In genomic region chr3:148202386-148202785, GRCh38 we compare ENCODE assay signal across 13 cellular contexts.
A peak's percentile ranks its signal among the peaks of the same experiment; 100 is the strongest.
DNase-seq lines count a peak whose midpoint lies in the region; ATAC-seq and TF ChIP-seq lines count a peak whose summit lies in the region.
"Had no signal": no experiment of that assay in that cellular context is flagged by ENCODE, and none has a peak within 500 bp of the region (broad histone marks: within the 10 kb centered on the region; RNA-seq: fewer than 3 reads in every experiment).

No MANE protein-coding gene starts in this region.

- H3K4me1 ChIP-seq in SK-N-SH (ENCODE audit: control insufficient read depth in 1 of 2, insufficient read depth in 2 of 2, low read depth in 1 of 2, low read length in 1 of 2) (peaks cover 0 to 3% of the 10 kb centered on the region in 2 experiments; a peak in 2 of 4 replicates), aorta (ENCODE audit: control insufficient read depth in 1 of 2, insufficient read depth in 2 of 2, low read length in 2 of 2) (no peaks in the 10 kb centered on the region)

- H3K9ac ChIP-seq in SK-N-SH: no peak overlapping the region

- no peak overlapping the region for H3K4me3 ChIP-seq in SK-N-SH (ENCODE audit: low read depth in 2 of 2, low read length in 1 of 2)
- no peak overlapping the region for H3K4me3 ChIP-seq in astrocyte of the spinal cord (ENCODE audit: low read depth, low read length)
- no peak overlapping the region for H3K4me3 ChIP-seq in dorsolateral prefrontal cortex
- H3K4me3 ChIP-seq in aorta (ENCODE audit: low read length in 2 of 2): no peak overlapping the region

- TF ChIP-seq CTCF in SK-N-SH (IDR thresholded peaks at IDR 0.05): 0 out of 2 replicates have a peak, but pooled peaks have one; percentile 6
- peak; percentile 20 for TF ChIP-seq CTCF in astrocyte of the spinal cord (IDR thresholded peaks at IDR 0.05; ENCODE audit: low read depth, low read length)
- no peak for TF ChIP-seq CTCF in GM13976 (IDR thresholded peaks at IDR 0.05; ENCODE audit: borderline replicate concordance, control extremely low read depth, extremely low read depth, insufficient read depth, missing control alignments)
- peak in 14 of 56 donors; percentile 10 to 48 (median 22) for TF ChIP-seq CTCF in dorsolateral prefrontal cortex (IDR thresholded peaks at IDR 0.05 in 54 of 56, conservative IDR thresholded peaks at IDR 0.05 in 2 of 56; ENCODE audit: low read depth in 1 of 56, partially characterized antibody in 56 of 56)

- no peaks in the 10 kb centered on the region for H3F3A ChIP-seq in SK-N-SH (replicated peaks; ENCODE audit: insufficient read depth)

- intact Hi-C loops in dorsolateral prefrontal cortex (cut with DNase I) (loop anchor here in 1 of 2 donors (5.0 kb wide), 1 partner anchor 65 kb away; no protein-coding TSS in a partner anchor), aorta (cut with DNase I) (no loop called here)

- ATAC-seq in SK-N-SH treated with all-trans-retinoic acid at 6 μM for 48 hours (no peak), aorta (ENCODE audit: low FRiP score) (no peak)
- ATAC-seq: activated CD4-positive, CD25-positive, alpha-beta regulatory T cell treated with anti-CD3 and anti-CD28 coated beads, Interleukin-2, amount 50 U/mL, for 24 hours had no signal

- POLR2A ChIA-PET in SK-N-SH (lab: Yijun Ruan, JAX): no interaction called here

- H3K79me2 ChIP-seq in SK-N-SH (ENCODE audit: insufficient read depth): no peaks in the 10 kb centered on the region

- WGBS in SK-N-SH (ENCODE audit: low lambda C conversion rate): 55% methylated on average over 1 of the region's 1 CpG
- WGBS in aorta, 2 donors: 25 to 57% methylated on average over 1 of the region's 1 CpG

- H3K27ac ChIP-seq in SK-N-SH (ENCODE audit: low read depth in 2 of 2, low read length in 1 of 2) (no peak overlapping the region), dorsolateral prefrontal cortex (peak overlapping the region in 1 of 59 donors; percentile 20), aorta (ENCODE audit: low read depth in 1 of 2, low read length in 2 of 2) (no peak overlapping the region)

- TF ChIP-seq EP300 in SK-N-SH (IDR thresholded peaks at IDR 0.05; ENCODE audit: borderline replicate concordance in 1 of 2, low read depth in 1 of 2, low read length in 1 of 2): no peak

- no peaks in the 10 kb centered on the region for H3K27me3 ChIP-seq in SK-N-SH (ENCODE audit: insufficient read depth)
- H3K27me3 ChIP-seq in dorsolateral prefrontal cortex: no peaks in the 10 kb centered on the region
- no peaks in the 10 kb centered on the region for H3K27me3 ChIP-seq in aorta (ENCODE audit: control insufficient read depth in 1 of 2, insufficient read depth in 2 of 2, low read length in 1 of 2)

- no peaks in the 10 kb centered on the region for H3K9me3 ChIP-seq in SK-N-SH
- H3K9me3 ChIP-seq in aorta (ENCODE audit: control insufficient read depth, low read length): no peaks in the 10 kb centered on the region

- H3K4me2 ChIP-seq in SK-N-SH: no peak overlapping the region

- TF ChIP-seq RAD21 in SK-N-SH (IDR thresholded peaks at IDR 0.05; ENCODE audit: low read length): no peak

- H2AFZ ChIP-seq in SK-N-SH (ENCODE audit: low read depth): no peak overlapping the region

- no peak for DNase-seq in SK-N-SH
- peak; percentile 57 to 87 for DNase-seq in NOMO-1 (lab: John Stamatoyannopoulos, UW; ENCODE audit: unreplicated experiment in 2 of 2)
- DNase-seq in astrocyte of the spinal cord (ENCODE audit: low read depth, low spot score): no peak
- no peak for DNase-seq in GM13976 (ENCODE audit: low spot score)
- DNase-seq in dorsolateral prefrontal cortex: no peak
- no peak for DNase-seq in aorta
- DNase-seq in activated T-cell treated with anti-CD3 and anti-CD28 coated beads for 4 hours: no peak
- DNase-seq: activated CD8-positive, alpha-beta memory T cell treated with anti-CD3 and anti-CD28 coated beads, Interleukin-2, amount 50 U/mL, for 48 hours; kidney; NCI-H1417 treated with DMSO at 0.1 percent for 48 hours; NCI-H510A had no signal

- CTCF ChIA-PET in SK-N-SH (lab: Yijun Ruan, JAX): interaction anchor here (1.5 kb wide), 1 partner anchor 12 kb away, joined by 5 read pairs; no protein-coding TSS in a partner anchor

- in situ Hi-C loops in astrocyte of the spinal cord (cut with HindIII; ENCODE audit: low sequenced_read_pairs): no loop called here
- in situ Hi-C loops in GM13976 (cut with MboI; ENCODE audit: low sequenced_read_pairs, unreplicated experiment): no loop called here

- no peaks in the 10 kb centered on the region for H3K9me2 ChIP-seq in SK-N-SH

- H3K36me3 ChIP-seq in SK-N-SH (replicated peaks in 1 of 2; ENCODE audit: control insufficient read depth in 1 of 2, insufficient read depth in 2 of 2, low read length in 1 of 2): no peaks in the 10 kb centered on the region
- no peaks in the 10 kb centered on the region for H3K36me3 ChIP-seq in aorta (ENCODE audit: control insufficient read depth in 1 of 2, insufficient read depth in 2 of 2, low read length in 1 of 2)

- no peaks in the 10 kb centered on the region for H4K20me1 ChIP-seq in SK-N-SH (ENCODE audit: insufficient read depth)

TF ChIP-seq in SK-N-SH, 30 proteins besides CTCF, POLR2A, EP300 and RAD21:
- TF ChIP-seq ELF1 (IDR thresholded peaks at IDR 0.05) (no peak), JUND (IDR thresholded peaks at IDR 0.05) (no peak), FOXJ3 (CRISPR knock-in tag; IDR thresholded peaks at IDR 0.05) (no peak), POLR2AphosphoS5 (IDR thresholded peaks at IDR 0.05; ENCODE audit: low read depth, low read length) (no peak), GABPA (IDR thresholded peaks at IDR 0.05; ENCODE audit: low read depth) (no peak), RXRA (IDR thresholded peaks at IDR 0.05; ENCODE audit: borderline replicate concordance, low read depth) (no peak), SMC3 (IDR thresholded peaks at IDR 0.05; ENCODE audit: low read depth, low read length) (no peak)

TF ChIP-seq in SK-N-SH treated with all-trans-retinoic acid at 6 μM for 48 hours, 23 proteins besides CTCF, POLR2A, EP300 and RAD21 (continues in another document):
- TF ChIP-seq CSRNP3 (CRISPR knock-in tag; IDR thresholded peaks at IDR 0.05): no peak
- no peak for TF ChIP-seq POU6F1 (CRISPR knock-in tag; IDR thresholded peaks at IDR 0.05; ENCODE audit: borderline replicate concordance, low read depth)
- no peak for TF ChIP-seq CREB5 (CRISPR knock-in tag; IDR thresholded peaks at IDR 0.05; ENCODE audit: low read depth)
- no peak for TF ChIP-seq TCF4 (CRISPR knock-in tag; IDR thresholded peaks at IDR 0.05; ENCODE audit: borderline replicate concordance)
- no peak for TF ChIP-seq ZNF565 (CRISPR knock-in tag; conservative IDR thresholded peaks at IDR 0.05; ENCODE audit: low read depth)
- no peak for TF ChIP-seq SNAI2 (CRISPR knock-in tag; IDR thresholded peaks at IDR 0.05)
- TF ChIP-seq ZFP3 (CRISPR knock-in tag; IDR thresholded peaks at IDR 0.05): no peak
- no peak for TF ChIP-seq PATZ1 (CRISPR knock-in tag; IDR thresholded peaks at IDR 0.05; ENCODE audit: borderline replicate concordance)
- no peak for TF ChIP-seq BACH2 (CRISPR knock-in tag; IDR thresholded peaks at IDR 0.05; ENCODE audit: borderline replicate concordance)

Comparison
In these comparisons a context has a peak if more than half of its experiments do, and no peak if none do; other contexts are left out.
1. DNase-seq: peak in NOMO-1 (2 of 2); none in SK-N-SH (single experiment), astrocyte of the spinal cord (single experiment), GM13976 (single experiment), dorsolateral prefrontal cortex (0 of 10), aorta (0 of 2) and activated T-cell treated with anti-CD3 and anti-CD28 coated beads for 4 hours (single experiment).